Comparison of ENCODE assay signal across 9 cellular contexts in the genomic region with DNA sequence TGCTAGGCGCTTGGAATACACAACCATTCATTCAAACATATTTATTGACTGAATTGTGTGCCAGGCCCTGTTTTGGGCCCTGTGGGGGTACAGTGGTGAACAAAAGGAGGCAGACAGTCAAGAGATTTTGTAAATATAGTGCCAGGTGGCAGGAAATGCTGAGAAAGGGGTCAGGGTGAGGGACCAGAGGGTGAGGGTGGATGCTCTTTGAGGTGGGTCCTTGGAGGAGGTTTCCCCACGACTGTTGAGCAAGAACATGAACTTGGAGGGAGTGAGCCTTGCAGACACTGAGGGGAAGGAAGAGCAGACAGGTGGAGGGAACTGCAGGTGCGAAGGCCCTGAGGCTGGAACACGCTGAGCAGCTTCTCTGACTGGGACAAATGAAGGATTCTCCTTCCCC. TPM values are rescaled to one million over a fixed set of nuclear protein-coding genes. Genes with fewer than 3 reads are reported as not detected.
DNase-seq lines count a peak whose midpoint lies in the region; ATAC-seq and TF ChIP-seq lines count a peak whose summit lies in the region.
"Had no signal": no experiment of that assay in that cellular context is flagged by ENCODE, and none has a peak within 500 bp of the region (broad histone marks: within the 10 kb centered on the region; RNA-seq: fewer than 3 reads in every experiment).

No MANE protein-coding gene starts in this region.

- no peak overlapping the region for H4K8ac ChIP-seq in neuronal stem cell (ENCODE audit: low read depth, low read length)

- peaks cover 41% of the 10 kb centered on the region for H3K4me1 ChIP-seq in CD4-positive, alpha-beta memory T cell (ENCODE audit: insufficient read depth, low read length)
- peaks cover 63% of the 10 kb centered on the region for H3K4me1 ChIP-seq in body of pancreas
- peaks cover 2 to 5% of the 10 kb centered on the region in 2 donors for H3K4me1 ChIP-seq in neuronal stem cell (ENCODE audit: control insufficient read depth in 2 of 2, insufficient read depth in 1 of 2, low read depth in 1 of 2, low read length in 2 of 2)

- peak overlapping the region; percentile 83 to 97 (median 95) for H3K27ac Mint-ChIP-seq in CD4-positive, alpha-beta memory T cell

- no peak overlapping the region for H2AFZ ChIP-seq in neuronal stem cell (ENCODE audit: low read length)

- POLR2A ChIA-PET in CD4-positive, alpha-beta memory T cell (lab: Charles Lee; ENCODE audit: partially characterized antibody) = interaction anchor here (0.7 to 5.8 kb wide), 12 partner anchors 24 to 286 kb away, joined by 3 to 83 read pairs (median 16); partner anchors contain the start of genes HPCAL1 and ODC1

- WGBS in body of pancreas, 2 donors = 66 to 79% methylated on average over 4 of the region's 4 CpGs
- no CpG with 5 or more reads among the region's 4 CpGs for WGBS in neuronal stem cell (ENCODE audit: extremely low coverage in 2 of 2, insufficient read length in 2 of 2, insufficient replicate concordance in 1 of 2), 2 donors

- H3K9me3 Mint-ChIP-seq in CD4-positive, alpha-beta memory T cell = no peaks in the 10 kb centered on the region

- TF ChIP-seq POLR2A in body of pancreas (IDR thresholded peaks at IDR 0.05) = no peak

- no peaks in the 10 kb centered on the region for H3K27me3 Mint-ChIP-seq in CD4-positive, alpha-beta memory T cell

- H4K91ac ChIP-seq in neuronal stem cell (ENCODE audit: low read depth, low read length, poor library complexity) = no peak overlapping the region

- H2BK12ac ChIP-seq in neuronal stem cell (ENCODE audit: low read length) = no peak overlapping the region

- H3K36me3 Mint-ChIP-seq in CD4-positive, alpha-beta memory T cell = peaks cover 10 to 23% of the 10 kb centered on the region in 2 donors

- peak overlapping the region; percentile 48 for H3K27ac ChIP-seq in CD4-positive, alpha-beta memory T cell (ENCODE audit: low read depth, low read length)
- H3K27ac ChIP-seq in KOPT-K1 (ENCODE audit: low read depth, low read length, poor library complexity, severe bottlenecking) = peak overlapping the region; percentile 28
- H3K27ac ChIP-seq in body of pancreas = peak overlapping the region; percentile 89 to 93 (median 89)
- H3K27ac ChIP-seq in neuronal stem cell (replicated peaks; ENCODE audit: low read length) = no peak overlapping the region

- ATAC-seq in body of pancreas = no peak

- H3K27me3 ChIP-seq in CD4-positive, alpha-beta memory T cell (ENCODE audit: insufficient read depth, low read length) = no peaks in the 10 kb centered on the region
- H3K27me3 ChIP-seq in body of pancreas = no peaks in the 10 kb centered on the region
- no peaks in the 10 kb centered on the region for H3K27me3 ChIP-seq in neuronal stem cell (ENCODE audit: control insufficient read depth in 3 of 3, insufficient read depth in 3 of 3, low read depth in 1 of 3, low read length in 3 of 3)

- no peak overlapping the region for H3K18ac ChIP-seq in neuronal stem cell (ENCODE audit: low read length)

- no peak for TF ChIP-seq CTCF in body of pancreas (IDR thresholded peaks at IDR 0.05)

- DNase-seq in CD4-positive, alpha-beta memory T cell = no peak
- DNase-seq in body of pancreas (no peak), neuronal stem cell (ENCODE audit: low spot score) (no peak), DMS79 treated with DMSO at 0.1 percent for 48 hours (lab: John Stamatoyannopoulos, UW) (no peak), SK-N-DZ (ENCODE audit: low spot score) (no peak), epidermal melanocyte (ENCODE audit: insufficient read length, low spot score) (no peak), head of caudate nucleus (no peak)

- H3K36me3 ChIP-seq in CD4-positive, alpha-beta memory T cell (ENCODE audit: insufficient read depth, low read length) = peaks cover 13% of the 10 kb centered on the region
- no peaks in the 10 kb centered on the region for H3K36me3 ChIP-seq in KOPT-K1 (ENCODE audit: insufficient read depth, low read length)
- H3K36me3 ChIP-seq in body of pancreas (replicated peaks in 1 of 2; ENCODE audit: insufficient read depth in 1 of 2, low read depth in 2 of 2) = no peaks in the 10 kb centered on the region
- no peaks in the 10 kb centered on the region for H3K36me3 ChIP-seq in neuronal stem cell (replicated peaks in 1 of 2; ENCODE audit: control insufficient read depth in 2 of 2, insufficient read depth in 2 of 2, low read length in 2 of 2)

- no peak overlapping the region for H2BK120ac ChIP-seq in neuronal stem cell (ENCODE audit: low read depth, low read length)

- no peak overlapping the region for H2AK5ac ChIP-seq in neuronal stem cell (ENCODE audit: low read depth, low read length)

- H2BK15ac ChIP-seq in neuronal stem cell (ENCODE audit: low read length) = no peak overlapping the region

- H2BK5ac ChIP-seq in neuronal stem cell (ENCODE audit: low read length) = no peak overlapping the region

- H3K4me2 ChIP-seq in neuronal stem cell (ENCODE audit: insufficient read depth, low read length, poor library complexity, severe bottlenecking) = no peak overlapping the region

- CTCF ChIA-PET in CD4-positive, alpha-beta memory T cell (lab: Charles Lee; ENCODE audit: partially characterized antibody) = interaction anchor here (0.8 to 11.4 kb wide), 26 partner anchors 11 to 335 kb away, joined by 3 to 208 read pairs (median 20); partner anchors contain the start of genes HPCAL1 and RRM2

- H3K23ac ChIP-seq in neuronal stem cell (ENCODE audit: low read depth, low read length, poor library complexity) = no peak overlapping the region

- no peaks in the 10 kb centered on the region for H3K79me1 ChIP-seq in neuronal stem cell (ENCODE audit: low read depth, low read length)

- no peak overlapping the region for H3K4ac ChIP-seq in neuronal stem cell (ENCODE audit: low read length)

- H3K9me3 ChIP-seq in CD4-positive, alpha-beta memory T cell (ENCODE audit: control insufficient read depth in 1 of 2, low read length in 2 of 2) = no peaks in the 10 kb centered on the region
- H3K9me3 ChIP-seq in KOPT-K1 (ENCODE audit: insufficient read depth, low read length, poor library complexity, severe bottlenecking) (no peaks in the 10 kb centered on the region), body of pancreas (no peaks in the 10 kb centered on the region), neuronal stem cell (replicated peaks in 1 of 2; ENCODE audit: control insufficient read depth in 2 of 2, insufficient read depth in 1 of 2, low read depth in 1 of 2, low read length in 2 of 2) (peaks cover 4 to 6% of the 10 kb centered on the region in 2 donors)

- peak overlapping the region; percentile 5 for H3K9ac ChIP-seq in neuronal stem cell (ENCODE audit: low read depth, low read length, poor library complexity)

- H3K4me3 ChIP-seq in CD4-positive, alpha-beta memory T cell (ENCODE audit: low read length in 2 of 2) = peak overlapping the region in 1 of 2 donors; percentile 22
- H3K4me3 ChIP-seq in body of pancreas = no peak overlapping the region
- no peak overlapping the region for H3K4me3 ChIP-seq in neuronal stem cell (ENCODE audit: low read length in 2 of 2)
- H3K4me3 ChIP-seq: lung had no signal

- H3K4me1 Mint-ChIP-seq in CD4-positive, alpha-beta memory T cell = peaks cover 30 to 50% (median 37%) of the 10 kb centered on the region in 4 donors

- no peak overlapping the region for H3K14ac ChIP-seq in neuronal stem cell (ENCODE audit: low read length)

- peak overlapping the region; percentile 79 to 94 (median 86) for H3K4me3 Mint-ChIP-seq in CD4-positive, alpha-beta memory T cell

- intact Hi-C loops in CD4-positive, alpha-beta memory T cell (cut with micrococcal nuclease) = loop anchor here (5.0 kb wide), 2 partner anchors 40 to 265 kb away; no protein-coding TSS in a partner anchor
- intact Hi-C loops in body of pancreas (cut with DNase I) (no loop called here), head of caudate nucleus (cut with DNase I) (no loop called here)

RNA-seq across cellular contexts. Expression of gene ODC1, which starts 40.7 kb away (rescaled TPM):
- total RNA-seq in CD4-positive, alpha-beta memory T cell = 10 to 100 TPM; 32.5 to 35.4 TPM
- 10 to 100 TPM; 54.3 to 63.5 TPM for polyA plus RNA-seq in CD4-positive, alpha-beta memory T cell
- 10 to 100 TPM; 31.9 to 59.7 TPM for total RNA-seq in body of pancreas
- 196 TPM for polyA plus RNA-seq in neuronal stem cell (2013, experiment 1 of 2)
- 192 TPM for polyA plus RNA-seq in neuronal stem cell (2013, experiment 2 of 2)
- 478 and 500 TPM in 2 replicates for polyA plus RNA-seq in SK-N-DZ (2014; cell fraction: cytosol; rRNA removed)
- 342 and 350 TPM in 2 replicates for polyA plus RNA-seq in SK-N-DZ (2014; cell fraction: nucleus; rRNA removed)
